In genomic region chr13:20136781-20137703, GRCh38 we compare ENCODE assay signal across 8 cellular contexts. TPM values are rescaled to one million over a fixed set of nuclear protein-coding genes. Genes with fewer than 3 reads are reported as not detected.
DNase-seq lines count a peak whose midpoint lies in the region; ATAC-seq, FAIRE-seq and TF ChIP-seq lines count a peak whose summit lies in the region.

No MANE protein-coding gene starts in this region.

- peak; percentile 62 for DNase-seq in activated T-cell treated with anti-CD3 and anti-CD28 coated beads for 48 hours (ENCODE audit: low read depth)
- no peak for DNase-seq in kidney
- peak in 1 of 2 donors; percentile 88 for DNase-seq in upper lobe of left lung
- DNase-seq in activated gamma-delta T cell (lab: John Stamatoyannopoulos, UW) = no peak
- no peak for DNase-seq in MG63
- DNase-seq in NCI-H2081 treated with DMSO at 0.1 percent for 48 hours (lab: John Stamatoyannopoulos, UW) = no peak

- peak overlapping the region in 9 of 11 experiments; percentile 4 to 53 (median 21); a peak in 11 of 22 replicates for H3K4me2 ChIP-seq in BLaER1 treated with 17β-estradiol and CSF1 and Interleukin-3, amounts not matched to agents 10 nM and 100 nM

- TF ChIP-seq EP300 in upper lobe of left lung (IDR thresholded peaks at IDR 0.05) = no peak

- no peaks in the 10 kb centered on the region for H3K9me3 ChIP-seq in BLaER1 treated with 17β-estradiol and CSF1 and Interleukin-3, amounts not matched to agents 10 nM and 100 nM (replicated peaks in 1 of 11)
- H3K9me3 ChIP-seq in kidney (ENCODE audit: control insufficient read depth in 1 of 2, low read length in 2 of 2) (no peaks in the 10 kb centered on the region), upper lobe of left lung (no peaks in the 10 kb centered on the region), MG63 (no peaks in the 10 kb centered on the region)

- H3K4me1 ChIP-seq in BLaER1 treated with 17β-estradiol and CSF1 and Interleukin-3, amounts not matched to agents 10 nM and 100 nM = no peaks in the 10 kb centered on the region
- no peaks in the 10 kb centered on the region for H3K4me1 ChIP-seq in kidney (ENCODE audit: control insufficient read depth in 1 of 2, insufficient read depth in 1 of 2, low read depth in 1 of 2, low read length in 2 of 2)
- H3K4me1 ChIP-seq in upper lobe of left lung = peaks cover 0 to 11% (median 6%) of the 10 kb centered on the region in 4 donors

- H3K27me3 ChIP-seq in BLaER1 treated with 17β-estradiol and CSF1 and Interleukin-3, amounts not matched to agents 10 nM and 100 nM = peaks cover 8 to 19% (median 15%) of the 10 kb centered on the region in 11 experiments; a peak in 19 of 22 replicates
- H3K27me3 ChIP-seq in upper lobe of left lung = peaks cover 0 to 9% (median 2%) of the 10 kb centered on the region in 4 donors
- no peaks in the 10 kb centered on the region for H3K27me3 ChIP-seq in MG63

- TF ChIP-seq CTCF in kidney (IDR thresholded peaks at IDR 0.05; ENCODE audit: borderline replicate concordance, extremely low read depth, insufficient read depth) (peak; percentile 38), upper lobe of left lung (IDR thresholded peaks at IDR 0.05) (peak in 2 of 6 experiments; percentile 21 to 26)

- intact Hi-C loops in kidney (cut with DNase I) = no loop called here

- no peak for TF ChIP-seq POLR2A in upper lobe of left lung (IDR thresholded peaks at IDR 0.05)

- 33 to 34% methylated on average over 42 to 54 of the region's 56 CpGs for WGBS in upper lobe of left lung, 2 donors

- H4K20me1 ChIP-seq in BLaER1 treated with 17β-estradiol and CSF1 and Interleukin-3, amounts not matched to agents 10 nM and 100 nM = no peaks in the 10 kb centered on the region

- H3K36me3 ChIP-seq in BLaER1 treated with 17β-estradiol and CSF1 and Interleukin-3, amounts not matched to agents 10 nM and 100 nM = no peaks in the 10 kb centered on the region
- H3K36me3 ChIP-seq in kidney (ENCODE audit: control insufficient read depth in 1 of 2, insufficient read depth in 2 of 2, low read length in 2 of 2) (no peaks in the 10 kb centered on the region), upper lobe of left lung (no peaks in the 10 kb centered on the region), MG63 (no peaks in the 10 kb centered on the region)

- FAIRE-seq in kidney (lab: Jason Lieb, UNC) = no peak

- H3K27ac ChIP-seq in BLaER1 treated with 17β-estradiol and CSF1 and Interleukin-3, amounts not matched to agents 10 nM and 100 nM = no peak overlapping the region
- H3K27ac ChIP-seq in kidney (ENCODE audit: low read depth in 2 of 2, low read length in 2 of 2) = no peak overlapping the region
- H3K27ac ChIP-seq in upper lobe of left lung = no peak overlapping the region

- H3K4me3 ChIP-seq in BLaER1 treated with 17β-estradiol and CSF1 and Interleukin-3, amounts not matched to agents 10 nM and 100 nM = no peak overlapping the region
- H3K4me3 ChIP-seq in kidney (ENCODE audit: low read length in 2 of 2) (no peak overlapping the region), upper lobe of left lung (no peak overlapping the region), MG63 (no peak overlapping the region)

- no peak overlapping the region for H3K9ac ChIP-seq in BLaER1 treated with 17β-estradiol and CSF1 and Interleukin-3, amounts not matched to agents 10 nM and 100 nM
- H3K9ac ChIP-seq in kidney (ENCODE audit: low read length in 2 of 2) = no peak overlapping the region

- peak; percentile 62 for ATAC-seq in HG02798 (IDR thresholded peaks at IDR 0.05; ENCODE audit: poor library complexity, unreplicated experiment)
- ATAC-seq in upper lobe of left lung (ENCODE audit: low FRiP score in 2 of 2) = peak; percentile 35 to 45

RNA-seq across cellular contexts. Expression of gene GJA3, which starts 23.8 kb away (rescaled TPM):
- total RNA-seq in kidney (0.16 TPM), upper lobe of left lung (under 1 TPM in 2 of 6 donors, not detected in 4; 0.07 to 0.10 TPM)
- polyA plus RNA-seq in kidney (ENCODE audit: insufficient read depth, low read depth, low replicate concordance) = 1.1 TPM
- 2.3 and 3.3 TPM in 2 replicates for total RNA-seq in MG63 (2014; rRNA removed; shearing (Covaris generic); ENCODE audit: low replicate concordance)

RNA-seq across cellular contexts. Expression of gene GJB2, which starts 55.7 kb away (rescaled TPM):
- total RNA-seq in kidney (5.0 TPM), upper lobe of left lung (1 to 10 TPM in 2 of 6 donors, under 1 TPM in 3, not detected in 1; 0.31 to 1.5 (median 0.76) TPM)
- 13.1 TPM for polyA plus RNA-seq in kidney (ENCODE audit: insufficient read depth, low read depth, low replicate concordance)
- total RNA-seq in MG63 (2014; rRNA removed; shearing (Covaris generic); ENCODE audit: low replicate concordance) = 0.13 TPM in 1 of 2 replicates, not detected in the other
